17 cellular contexts compared by ENCODE assay signal in the genomic region with DNA sequence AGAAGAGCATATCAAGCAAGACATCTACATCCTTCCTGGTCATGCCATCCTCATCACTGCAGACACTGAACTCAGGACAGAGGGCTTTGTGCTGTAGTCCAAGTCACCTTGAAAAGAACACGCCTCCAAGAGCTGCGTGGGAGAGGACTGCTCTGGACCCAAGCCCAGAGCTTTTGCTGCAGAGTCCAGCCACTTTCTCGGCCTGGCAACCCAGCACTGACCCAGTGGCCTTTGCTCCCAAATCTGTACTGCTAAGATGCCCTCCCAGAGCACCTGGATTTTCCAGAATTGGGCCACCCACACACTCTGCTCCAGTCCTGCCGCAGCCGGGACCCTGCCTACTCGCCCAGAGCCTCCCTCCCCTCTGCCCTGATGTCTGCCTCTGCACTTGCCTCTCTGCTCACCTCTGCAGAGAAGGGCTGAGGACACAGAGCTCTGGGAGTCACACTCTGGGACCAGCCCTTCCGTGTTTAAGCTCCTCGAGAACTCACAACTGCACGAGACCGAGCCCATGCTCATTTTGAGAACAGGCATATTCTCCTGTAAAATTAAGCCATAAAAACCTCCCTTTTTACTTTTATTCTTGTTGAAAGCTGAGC.
DNase-seq lines count a peak whose midpoint lies in the region; ATAC-seq and TF ChIP-seq lines count a peak whose summit lies in the region.
"Had no signal": no experiment of that assay in that cellular context is flagged by ENCODE, and none has a peak within 500 bp of the region (broad histone marks: within the 10 kb centered on the region; RNA-seq: fewer than 3 reads in every experiment).

No MANE protein-coding gene starts in this region.

- DNase-seq in left cardiac atrium = no peak
- DNase-seq in mucosa of gallbladder (ENCODE audit: low spot score) = peak; percentile 31
- DNase-seq in thyroid gland = peak; percentile 77 to 78
- no peak for DNase-seq in left colon
- DNase-seq: ACHN; Calu3; CD4-positive, alpha-beta T cell; GM23248; NCI-H1436; NCI-H345; NCI-H526 treated with DMSO at 0.1 percent for 48 hours had no signal

- H3K27ac ChIP-seq in thyroid gland = peak overlapping the region; percentile 45 to 74 (median 57)
- H3K27ac ChIP-seq: GM23248, RWPE1 had no signal

- peak overlapping the region; percentile 34 for H3K27ac Mint-ChIP-seq in dendritic cell treated with granulocyte-macrophage colony-stimulating factor and Interleukin-4, amounts not matched to agents 40 ng/mL and 50 ng/mL, for 4 days
- H3K27ac Mint-ChIP-seq in stimulated activated memory B cell treated with anti-CD40 and anti-IgM and Interleukin-4, amounts not matched to agents 10 μg/mL and 1 μg/mL and 100 μg/mL, for 72 hours = no peak overlapping the region
- H3K27ac Mint-ChIP-seq: B cell; CD4-positive, alpha-beta T cell had no signal

- peaks cover 25 to 35% of the 10 kb centered on the region in 2 donors for H3K4me1 ChIP-seq in thyroid gland

- peak; percentile 63 to 74 for ATAC-seq in left cardiac atrium
- no peak for ATAC-seq in stimulated activated memory B cell treated with anti-CD40 and anti-IgM and Interleukin-4, amounts not matched to agents 10 μg/mL and 1 μg/mL and 100 μg/mL, for 72 hours
- no peak for ATAC-seq in left colon
- ATAC-seq in GM18519 (IDR thresholded peaks at IDR 0.05; ENCODE audit: low FRiP score, unreplicated experiment) = no peak
- ATAC-seq: K562 had no signal

- 33 to 48% methylated on average over 10 of the region's 10 CpGs for WGBS in thyroid gland, 2 donors

- H3K4me3 Mint-ChIP-seq in dendritic cell treated with granulocyte-macrophage colony-stimulating factor and Interleukin-4, amounts not matched to agents 40 ng/mL and 50 ng/mL, for 4 days = no peak overlapping the region
- no peak overlapping the region for H3K4me3 Mint-ChIP-seq in stimulated activated memory B cell treated with anti-CD40 and anti-IgM and Interleukin-4, amounts not matched to agents 10 μg/mL and 1 μg/mL and 100 μg/mL, for 72 hours
- H3K4me3 Mint-ChIP-seq: B cell; CD4-positive, alpha-beta T cell had no signal

- intact Hi-C loops in dendritic cell treated with granulocyte-macrophage colony-stimulating factor and Interleukin-4, amounts not matched to agents 40 ng/mL and 50 ng/mL, for 4 days (cut with micrococcal nuclease) = no loop called here
- intact Hi-C loops in left cardiac atrium (cut with DNase I) = no loop called here
- intact Hi-C loops in thyroid gland (cut with DNase I) = no loop called here
- intact Hi-C loops in left colon (cut with DNase I, micrococcal nuclease) = no loop called here

- H3K9me3 ChIP-seq in thyroid gland = no peaks in the 10 kb centered on the region

- no peaks in the 10 kb centered on the region for H3K27me3 ChIP-seq in thyroid gland

- no peak for TF ChIP-seq POLR2A in thyroid gland (IDR thresholded peaks at IDR 0.05)

- no peak for TF ChIP-seq CTCF in thyroid gland (IDR thresholded peaks at IDR 0.05)

- H3K27me3 Mint-ChIP-seq in dendritic cell treated with granulocyte-macrophage colony-stimulating factor and Interleukin-4, amounts not matched to agents 40 ng/mL and 50 ng/mL, for 4 days = peaks cover 42% of the 10 kb centered on the region
- no peaks in the 10 kb centered on the region for H3K27me3 Mint-ChIP-seq in stimulated activated memory B cell treated with anti-CD40 and anti-IgM and Interleukin-4, amounts not matched to agents 10 μg/mL and 1 μg/mL and 100 μg/mL, for 72 hours
- H3K27me3 Mint-ChIP-seq: B cell; CD4-positive, alpha-beta T cell had no signal

- H3K4me3 ChIP-seq in thyroid gland (replicated peaks in 1 of 3) = no peak overlapping the region
- H3K4me3 ChIP-seq: GM23248, K562 had no signal

- H3K36me3 Mint-ChIP-seq in dendritic cell treated with granulocyte-macrophage colony-stimulating factor and Interleukin-4, amounts not matched to agents 40 ng/mL and 50 ng/mL, for 4 days (ENCODE audit: low read depth) = peaks cover 60% of the 10 kb centered on the region
- no peaks in the 10 kb centered on the region for H3K36me3 Mint-ChIP-seq in stimulated activated memory B cell treated with anti-CD40 and anti-IgM and Interleukin-4, amounts not matched to agents 10 μg/mL and 1 μg/mL and 100 μg/mL, for 72 hours

- H3K4me1 Mint-ChIP-seq in dendritic cell treated with granulocyte-macrophage colony-stimulating factor and Interleukin-4, amounts not matched to agents 40 ng/mL and 50 ng/mL, for 4 days (ENCODE audit: low read depth) = peaks cover 35% of the 10 kb centered on the region
- H3K4me1 Mint-ChIP-seq in stimulated activated memory B cell treated with anti-CD40 and anti-IgM and Interleukin-4, amounts not matched to agents 10 μg/mL and 1 μg/mL and 100 μg/mL, for 72 hours = no peaks in the 10 kb centered on the region
- H3K4me1 Mint-ChIP-seq: B cell had no signal

- H3K36me3 ChIP-seq in thyroid gland = peaks cover 0 to 7% of the 10 kb centered on the region in 2 donors

- no peaks in the 10 kb centered on the region for H3K9me3 Mint-ChIP-seq in dendritic cell treated with granulocyte-macrophage colony-stimulating factor and Interleukin-4, amounts not matched to agents 40 ng/mL and 50 ng/mL, for 4 days
- H3K9me3 Mint-ChIP-seq in stimulated activated memory B cell treated with anti-CD40 and anti-IgM and Interleukin-4, amounts not matched to agents 10 μg/mL and 1 μg/mL and 100 μg/mL, for 72 hours = no peaks in the 10 kb centered on the region
- H3K9me3 Mint-ChIP-seq: CD4-positive, alpha-beta T cell had no signal

Comparison
In these comparisons a context has a peak if more than half of its experiments do, and no peak if none do; other contexts are left out.
1. ATAC-seq: peak in left cardiac atrium (2 of 2); none in stimulated activated memory B cell treated with anti-CD40 and anti-IgM and Interleukin-4, amounts not matched to agents 10 μg/mL and 1 μg/mL and 100 μg/mL, for 72 hours (single experiment), left colon (single experiment) and GM18519 (single experiment).
2. DNase-seq: peak in mucosa of gallbladder (single experiment) and thyroid gland (2 of 2); none in left cardiac atrium (single experiment) and left colon (0 of 2).